ENCODE assay signal across 1 cellular context in the genomic region with DNA sequence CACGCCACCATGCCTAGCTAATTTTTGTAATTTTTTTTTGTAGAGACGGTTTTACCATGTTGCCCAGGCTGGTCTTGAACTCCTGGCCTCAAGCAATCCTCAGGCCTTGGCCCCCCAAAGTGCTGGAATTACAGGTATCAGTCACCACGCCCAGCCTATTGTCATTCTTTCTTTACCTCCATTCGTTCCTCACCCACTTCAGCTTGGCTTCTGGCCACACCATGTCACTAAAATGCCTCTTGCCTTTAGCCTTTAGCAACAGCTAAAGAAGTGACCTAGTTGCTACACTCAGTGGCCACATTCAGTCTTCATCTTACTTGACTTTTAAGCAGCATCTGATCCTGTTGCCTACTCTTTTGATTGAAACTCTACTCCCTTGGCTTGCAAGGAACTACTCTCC.
TF ChIP-seq lines count a peak whose summit lies in the region.

No MANE protein-coding gene starts in this region.

TF ChIP-seq in H1, 55 proteins besides CTCF, POLR2A, EP300 and RAD21:
- no peak for TF ChIP-seq CBX8 (IDR thresholded peaks at IDR 0.05; ENCODE audit: borderline replicate concordance, low read depth, low read length)
- TF ChIP-seq, protein P1, sequence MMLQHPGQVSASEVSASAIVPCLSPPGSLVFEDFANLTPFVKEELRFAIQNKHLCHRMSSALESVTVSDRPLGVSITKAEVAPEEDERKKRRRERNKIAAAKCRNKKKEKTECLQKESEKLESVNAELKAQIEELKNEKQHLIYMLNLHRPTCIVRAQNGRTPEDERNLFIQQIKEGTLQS (IDR thresholded peaks at IDR 0.05; ENCODE audit: insufficient read depth, low read depth, low read length), result no peak
